ENCODE assay signal across 9 cellular contexts in genomic region chr3:170751083-170751893, GRCh38.
A peak's percentile ranks its signal among the peaks of the same experiment; 100 is the strongest.
DNase-seq lines count a peak whose midpoint lies in the region; ATAC-seq, FAIRE-seq and TF ChIP-seq lines count a peak whose summit lies in the region.
"Had no signal": no experiment of that assay in that cellular context is flagged by ENCODE, and none has a peak within 500 bp of the region (broad histone marks: within the 10 kb centered on the region; RNA-seq: fewer than 3 reads in every experiment).

No MANE protein-coding gene starts in this region.

- DNase-seq in DMS53 (lab: John Stamatoyannopoulos, UW) = peak; percentile 26
- DNase-seq in DMS53 treated with DMSO at 0.1 percent for 48 hours (lab: John Stamatoyannopoulos, UW; ENCODE audit: unreplicated experiment) = no peak
- DNase-seq in astrocyte of the cerebellum (ENCODE audit: low read depth) = peak; percentile 90
- peak; percentile 36 for DNase-seq in hepatocyte (ENCODE audit: low spot score)
- DNase-seq in transverse colon = peak; percentile 11
- no peak for DNase-seq in frontal cortex (ENCODE audit: low spot score in 2 of 2)
- no peak for DNase-seq in SHP77 treated with DMSO at 0.1 percent for 48 hours (lab: John Stamatoyannopoulos, UW)

- TF ChIP-seq EP300 in transverse colon (IDR thresholded peaks at IDR 0.05; ENCODE audit: low read depth) = no peak

- H3K36me3 ChIP-seq in hepatocyte (replicated peaks; ENCODE audit: insufficient read depth, low read depth) (no peaks in the 10 kb centered on the region), transverse colon (no peaks in the 10 kb centered on the region)

- no peak for FAIRE-seq in frontal cortex (lab: Jason Lieb, UNC)
- FAIRE-seq: A204.1 had no signal

- peak overlapping the region; percentile 27 for H3K4me2 ChIP-seq in hepatocyte

- no peak overlapping the region for H3K4me3 ChIP-seq in astrocyte of the cerebellum (ENCODE audit: low read depth, low read length)
- H3K4me3 ChIP-seq in hepatocyte = no peak overlapping the region
- no peak overlapping the region for H3K4me3 ChIP-seq in transverse colon

- TF ChIP-seq CTCF in astrocyte of the cerebellum (IDR thresholded peaks at IDR 0.05; ENCODE audit: low read depth, low read length, missing control alignments) (no peak), hepatocyte (IDR thresholded peaks at IDR 0.05; ENCODE audit: poor library complexity) (no peak), transverse colon (IDR thresholded peaks at IDR 0.05) (no peak)

- H3K27ac ChIP-seq in hepatocyte (peak overlapping the region; percentile 54), transverse colon (no peak overlapping the region)

- peaks cover 15% of the 10 kb centered on the region for H3K4me1 ChIP-seq in hepatocyte (ENCODE audit: insufficient read depth)
- H3K4me1 ChIP-seq in transverse colon = peaks cover 0 to 8% (median 6%) of the 10 kb centered on the region in 4 donors

- TF ChIP-seq POLR2A in transverse colon (IDR thresholded peaks at IDR 0.05) = no peak

- H3K9me2 ChIP-seq in hepatocyte (replicated peaks; ENCODE audit: insufficient read depth) = no peaks in the 10 kb centered on the region

- no peaks in the 10 kb centered on the region for H3K79me2 ChIP-seq in hepatocyte

- H4K20me1 ChIP-seq in hepatocyte (ENCODE audit: insufficient read depth, poor library complexity, severe bottlenecking) = no peaks in the 10 kb centered on the region

- H3K9me3 ChIP-seq in hepatocyte (ENCODE audit: low read depth) = no peaks in the 10 kb centered on the region
- no peaks in the 10 kb centered on the region for H3K9me3 ChIP-seq in transverse colon

- in situ Hi-C loops in astrocyte of the cerebellum (cut with HindIII; ENCODE audit: low sequenced_read_pairs) = no loop called here
- in situ Hi-C loops in transverse colon (cut with MboI; ENCODE audit: low pct_ligation_motif_present in 1 of 4, low pct_unique_long_range_greater_than_20kb in 1 of 4, low sequenced_read_pairs in 3 of 4) = no loop called here

- ATAC-seq in HG03439 (IDR thresholded peaks at IDR 0.05; ENCODE audit: unreplicated experiment) = no peak

- H3K27me3 ChIP-seq in hepatocyte (no peaks in the 10 kb centered on the region), transverse colon (no peaks in the 10 kb centered on the region)

- whole genome bisulfite sequencing in hepatocyte (ENCODE audit: low lambda C conversion rate, missing lambda C conversion rate) = 46% methylated on average over 2 of the region's 2 CpGs
- 15 to 33% methylated on average over 2 of the region's 2 CpGs for WGBS in transverse colon (ENCODE audit: low coverage in 1 of 2), 2 donors

- intact Hi-C loops in transverse colon (cut with DNase I; ENCODE audit: low total_unique reads) = no loop called here

- H2AFZ ChIP-seq in hepatocyte = no peak overlapping the region

Comparison
In these comparisons a context has a peak if more than half of its experiments do, and no peak if none do; other contexts are left out.
1. DNase-seq: peak in DMS53 (single experiment), astrocyte of the cerebellum (single experiment), hepatocyte (single experiment) and transverse colon (single experiment); none in DMS53 treated with DMSO at 0.1 percent for 48 hours (single experiment), frontal cortex (0 of 2) and SHP77 treated with DMSO at 0.1 percent for 48 hours (single experiment).